In genomic region chr20:60637801-60638200, GRCh38 we compare ENCODE assay signal across 35 cellular contexts.
"Had no signal": no experiment of that assay in that cellular context is flagged by ENCODE, and none has a peak within 500 bp of the region (broad histone marks: within the 10 kb centered on the region; RNA-seq: fewer than 3 reads in every experiment).

No MANE protein-coding gene starts in this region.

- H3K27ac ChIP-seq: KMS-11 had no signal

- H3K9me3 ChIP-seq: MG63 had no signal

- DNase-seq: Karpas-422, Kasumi-1, KG1, MG63, MM.1S, MV-4-11, NCI-H1048, NCI-H1092, NCI-H1092 treated with DMSO at 0.1 percent for 48 hours, NCI-H1105, NCI-H1105 treated with DMSO at 0.1 percent for 48 hours, NCI-H1417, NCI-H1417 treated with DMSO at 0.1 percent for 48 hours, NCI-H1436, NCI-H1436 treated with DMSO at 0.1 percent for 48 hours, NCI-H146, NCI-H1694, NCI-H1694 treated with DMSO at 0.1 percent for 48 hours, NCI-H187, NCI-H187 treated with DMSO at 0.1 percent for 48 hours, NCI-H1930, NCI-H2029, NCI-H2029 treated with DMSO at 0.1 percent for 48 hours, NCI-H2081, NCI-H2081 treated with DMSO at 0.1 percent for 48 hours, NCI-H2107, NCI-H2171, NCI-H2171 treated with DMSO at 0.1 percent for 48 hours, NCI-H2227 treated with DMSO at 0.1 percent for 48 hours, NCI-H226, NCI-H345, NCI-H446, NCI-H446 treated with DMSO at 0.1 percent for 48 hours, NCI-H510A had no signal

- H3K9ac ChIP-seq: KMS-11 had no signal

- H3K36me3 ChIP-seq: MG63 had no signal

- H3K4me3 ChIP-seq: MG63 had no signal

- H3K4me2 ChIP-seq: KMS-11 had no signal
